In the genomic region with DNA sequence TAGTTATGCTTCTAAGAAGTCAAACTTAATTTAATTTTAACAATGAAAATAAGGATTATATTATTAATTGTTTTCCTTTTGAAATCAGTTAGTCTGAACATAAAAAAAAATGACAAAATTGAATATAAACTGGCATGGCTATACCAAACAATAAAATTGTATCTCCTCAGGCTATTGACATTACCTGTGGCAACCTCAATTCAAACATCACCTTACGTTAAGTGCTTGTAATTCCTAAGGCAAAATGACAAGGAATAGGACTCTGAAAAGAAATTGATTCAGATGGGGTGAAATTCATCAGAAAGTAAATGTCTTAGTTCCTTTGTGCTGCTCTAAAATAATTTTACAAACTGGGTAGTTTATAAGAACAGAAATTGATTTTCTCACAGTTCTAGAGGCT, we compare ENCODE assay signal across 18 cellular contexts.
DNase-seq lines count a peak whose midpoint lies in the region; ATAC-seq, FAIRE-seq and TF ChIP-seq lines count a peak whose summit lies in the region.
"Had no signal": no experiment of that assay in that cellular context is flagged by ENCODE, and none has a peak within 500 bp of the region (broad histone marks: within the 10 kb centered on the region; RNA-seq: fewer than 3 reads in every experiment).

No MANE protein-coding gene starts in this region.

- H3K9ac ChIP-seq in Karpas-422 (ENCODE audit: low read length), result no peak overlapping the region
- H3K9ac ChIP-seq in SK-N-MC (ENCODE audit: insufficient read length), result no peak overlapping the region
- H3K9ac ChIP-seq: BLaER1 had no signal

- CTCF ChIA-PET in A549 (lab: Yijun Ruan, JAX), result interaction anchor here (0.7 kb wide), 1 partner anchor 1135 kb away, joined by 4 read pairs; no protein-coding TSS in a partner anchor

- ATAC-seq in A549 (no peak), HG02571 (IDR thresholded peaks at IDR 0.05; ENCODE audit: unreplicated experiment) (no peak)
- ATAC-seq: GM12878 had no signal

- FAIRE-seq in A549 (lab: Jason Lieb, UNC), result no peak
- FAIRE-seq: GM12878, GM18507 had no signal

- no peaks in the 10 kb centered on the region for H3K79me2 ChIP-seq in Karpas-422 (ENCODE audit: low read length)

- no peak for DNase-seq in A549 (ENCODE audit: low read depth in 1 of 2, low spot score in 1 of 2)
- DNase-seq in Karpas-422, result no peak
- DNase-seq in SK-N-MC (ENCODE audit: low read depth, low spot score), result no peak
- no peak for DNase-seq in esophagus squamous epithelium (lab: John Stamatoyannopoulos, UW)
- DNase-seq in NCI-H526 (lab: John Stamatoyannopoulos, UW), result no peak
- no peak for DNase-seq in activated CD4-positive, alpha-beta T cell treated with anti-CD3 and anti-CD28 coated beads for 4 hours
- DNase-seq: AML-193; CD4-positive, CD25-positive, alpha-beta regulatory T cell; DMS79; GOT3; HCEC 1CT; HFFc6; KBM-7 had no signal

- TF ChIP-seq RAD21 in A549 (conservative IDR thresholded peaks at IDR 0.05 in 1 of 2, IDR thresholded peaks at IDR 0.05 in 1 of 2), result no peak

- WGBS in A549 (ENCODE audit: missing lambda C conversion rate), result 39% methylated on average over 1 of the region's 1 CpG
- 52 to 72% methylated on average over 1 of the region's 1 CpG for WGBS in esophagus squamous epithelium, 2 donors

- H3K4me2 ChIP-seq in A549, result peak overlapping the region; percentile 60; the same call in 2 of the 3 replicates
- H3K4me2 ChIP-seq in Karpas-422 (ENCODE audit: low read depth, low read length, poor library complexity, severe bottlenecking), result no peak overlapping the region
- H3K4me2 ChIP-seq: BLaER1 had no signal

- peaks cover 18% of the 10 kb centered on the region for H3K4me1 ChIP-seq in A549
- H3K4me1 ChIP-seq in Karpas-422 (ENCODE audit: low read length), result no peaks in the 10 kb centered on the region
- no peaks in the 10 kb centered on the region for H3K4me1 ChIP-seq in esophagus squamous epithelium
- H3K4me1 ChIP-seq: BLaER1 had no signal

- no peaks in the 10 kb centered on the region for H3K27me3 ChIP-seq in Karpas-422 (ENCODE audit: low read length)
- no peaks in the 10 kb centered on the region for H3K27me3 ChIP-seq in esophagus squamous epithelium
- H3K27me3 ChIP-seq: BLaER1 had no signal

- POLR2A ChIA-PET in A549 (lab: Yijun Ruan, JAX), result no interaction called here

- intact Hi-C loops in esophagus squamous epithelium (cut with DNase I), result no loop called here

- no peaks in the 10 kb centered on the region for H3K36me3 ChIP-seq in Karpas-422 (ENCODE audit: insufficient read depth, low read length)
- no peaks in the 10 kb centered on the region for H3K36me3 ChIP-seq in SK-N-MC (ENCODE audit: insufficient read depth, low read length)
- H3K36me3 ChIP-seq in esophagus squamous epithelium, result no peaks in the 10 kb centered on the region
- H3K36me3 ChIP-seq: BLaER1 had no signal

- no peaks in the 10 kb centered on the region for H3K9me2 ChIP-seq in Karpas-422 (replicated peaks; ENCODE audit: insufficient read depth, low read length)

- TF ChIP-seq CTCF in 22Rv1 (IDR thresholded peaks at IDR 0.05) (no peak), A549 (IDR thresholded peaks at IDR 0.05) (no peak), esophagus squamous epithelium (IDR thresholded peaks at IDR 0.05) (no peak)

- peak overlapping the region; percentile 81 for H2AFZ ChIP-seq in Karpas-422 (ENCODE audit: low read length)

- no peaks in the 10 kb centered on the region for H4K20me1 ChIP-seq in Karpas-422 (ENCODE audit: insufficient read depth, low read depth, low read length)
- H4K20me1 ChIP-seq: BLaER1 had no signal

- TF ChIP-seq EP300 in A549 (IDR thresholded peaks at IDR 0.05), result no peak

- H3K4me3 ChIP-seq in A549 (no peak overlapping the region), Karpas-422 (ENCODE audit: low read length) (no peak overlapping the region), SK-N-MC (no peak overlapping the region), esophagus squamous epithelium (no peak overlapping the region)
- H3K4me3 ChIP-seq: BLaER1, GM12878 had no signal

- H3K9me3 ChIP-seq in A549 (no peaks in the 10 kb centered on the region), Karpas-422 (ENCODE audit: low read length) (no peaks in the 10 kb centered on the region), SK-N-MC (ENCODE audit: low read depth, low read length) (no peaks in the 10 kb centered on the region; the same call in 1 of the 2 replicates), esophagus squamous epithelium (no peaks in the 10 kb centered on the region)
- H3K9me3 ChIP-seq: BLaER1 had no signal

- H3K27ac ChIP-seq in 22Rv1 (peak overlapping the region; percentile 92), A549 (peak overlapping the region; percentile 70 to 75), Karpas-422 (ENCODE audit: low read length) (no peak overlapping the region), SK-N-MC (peak overlapping the region; percentile 84), esophagus squamous epithelium (no peak overlapping the region)
- H3K27ac ChIP-seq: BLaER1 had no signal

- TF ChIP-seq POLR2A in A549 (IDR thresholded peaks at IDR 0.05; ENCODE audit: low read length), result no peak
- TF ChIP-seq POLR2A in esophagus squamous epithelium (IDR thresholded peaks at IDR 0.05), result no peak

TF ChIP-seq in A549, 52 proteins besides CTCF, POLR2A, EP300 and RAD21:
- TF ChIP-seq CEBPB (IDR thresholded peaks at IDR 0.05) (no peak), EHF (CRISPR knock-in tag; IDR thresholded peaks at IDR 0.05) (no peak), HOXB13 (CRISPR knock-in tag; IDR thresholded peaks at IDR 0.05; ENCODE audit: low read depth) (no peak), HEYL (CRISPR knock-in tag; IDR thresholded peaks at IDR 0.05) (no peak), NPAS2 (CRISPR knock-in tag; IDR thresholded peaks at IDR 0.05; ENCODE audit: borderline replicate concordance) (no peak), KDM1A (IDR thresholded peaks at IDR 0.05; ENCODE audit: low read depth) (no peak), NR3C1 (IDR thresholded peaks at IDR 0.05) (no peak), TP53 (CRISPR knock-in tag; IDR thresholded peaks at IDR 0.05) (no peak), JUNB (IDR thresholded peaks at IDR 0.05) (no peak), ESRRA (IDR thresholded peaks at IDR 0.05; ENCODE audit: borderline replicate concordance, low read length) (no peak), CHD2 (IDR thresholded peaks at IDR 0.05; ENCODE audit: low read length, partially characterized antibody) (no peak), SREBF2 (IDR thresholded peaks at IDR 0.05) (no peak), HOXA7 (CRISPR knock-in tag; IDR thresholded peaks at IDR 0.05) (no peak), FOSL2 (IDR thresholded peaks at IDR 0.05) (no peak), FOSL2 (CRISPR knock-in tag; IDR thresholded peaks at IDR 0.05) (no peak)
- TF ChIP-seq, protein P1, sequence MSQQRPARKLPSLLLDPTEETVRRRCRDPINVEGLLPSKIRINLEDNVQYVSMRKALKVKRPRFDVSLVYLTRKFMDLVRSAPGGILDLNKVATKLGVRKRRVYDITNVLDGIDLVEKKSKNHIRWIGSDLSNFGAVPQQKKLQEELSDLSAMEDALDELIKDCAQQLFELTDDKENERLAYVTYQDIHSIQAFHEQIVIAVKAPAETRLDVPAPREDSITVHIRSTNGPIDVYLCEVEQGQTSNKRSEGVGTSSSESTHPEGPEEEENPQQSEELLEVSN (IDR thresholded peaks at IDR 0.05; ENCODE audit: borderline replicate concordance, low read depth), result no peak
- TF ChIP-seq, protein P2, sequence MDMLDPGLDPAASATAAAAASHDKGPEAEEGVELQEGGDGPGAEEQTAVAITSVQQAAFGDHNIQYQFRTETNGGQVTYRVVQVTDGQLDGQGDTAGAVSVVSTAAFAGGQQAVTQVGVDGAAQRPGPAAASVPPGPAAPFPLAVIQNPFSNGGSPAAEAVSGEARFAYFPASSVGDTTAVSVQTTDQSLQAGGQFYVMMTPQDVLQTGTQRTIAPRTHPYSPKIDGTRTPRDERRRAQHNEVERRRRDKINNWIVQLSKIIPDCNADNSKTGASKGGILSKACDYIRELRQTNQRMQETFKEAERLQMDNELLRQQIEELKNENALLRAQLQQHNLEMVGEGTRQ (IDR thresholded peaks at IDR 0.05), result no peak

Comparison
In these comparisons a context has a peak if more than half of its experiments do, and no peak if none do; other contexts are left out.
1. H3K27ac ChIP-seq: peak in 22Rv1 (single experiment), A549 (2 of 2) and SK-N-MC (single experiment); none in Karpas-422 (single experiment) and esophagus squamous epithelium (0 of 4).